Comparison of ENCODE assay signal across 1 cellular context in the genomic region with DNA sequence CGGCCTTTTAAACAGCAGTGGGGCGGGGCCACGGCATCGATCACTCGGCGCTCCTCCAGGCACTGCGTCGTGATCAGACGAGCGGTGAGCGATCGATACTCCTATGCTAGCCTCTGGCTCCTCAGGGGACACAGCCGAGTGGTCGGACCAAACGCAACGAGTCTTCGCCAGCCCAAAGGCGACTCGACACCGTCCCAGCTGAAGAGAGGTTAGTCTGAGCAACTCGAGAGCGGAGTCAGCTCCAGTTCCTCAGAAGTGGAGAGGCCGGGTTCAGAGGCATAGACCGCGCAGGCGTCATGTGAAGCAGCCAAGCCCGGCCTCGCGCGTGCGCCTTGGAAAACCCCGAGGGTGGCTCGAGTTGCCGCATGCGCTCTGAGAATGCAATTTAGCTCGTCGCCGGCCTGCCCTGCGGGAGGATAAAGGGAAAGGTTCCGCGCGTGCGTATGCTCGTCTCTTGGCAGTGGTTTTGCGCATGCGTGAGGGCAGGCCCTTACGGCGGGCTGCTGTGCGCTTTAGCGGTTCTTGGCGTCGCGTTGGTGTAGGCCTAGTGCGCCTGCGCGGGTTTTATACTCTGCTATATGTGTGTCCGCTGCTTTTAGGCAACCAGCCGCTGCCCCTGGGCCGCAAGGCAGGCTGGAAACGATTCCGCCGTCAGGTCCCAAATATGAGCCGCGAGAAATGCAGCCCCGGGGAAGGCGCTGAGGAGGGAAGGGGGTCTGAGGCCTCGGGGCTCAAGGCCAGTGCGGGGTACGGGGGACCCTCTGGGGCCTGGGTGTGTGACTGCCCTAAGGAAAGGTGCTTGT.
A peak's percentile ranks its signal among the peaks of the same experiment; 100 is the strongest.
TF ChIP-seq lines count a peak whose summit lies in the region.

A gene (plus strand): TSS at position 98 of the 803 bp plus-strand sequence. CDS start 6,598 bp downstream, outside the sequence.

TF ChIP-seq in HepG2, 621 proteins besides CTCF, POLR2A, EP300 and RAD21 (continued from another document and continues in another):
- TF ChIP-seq, protein P1, sequence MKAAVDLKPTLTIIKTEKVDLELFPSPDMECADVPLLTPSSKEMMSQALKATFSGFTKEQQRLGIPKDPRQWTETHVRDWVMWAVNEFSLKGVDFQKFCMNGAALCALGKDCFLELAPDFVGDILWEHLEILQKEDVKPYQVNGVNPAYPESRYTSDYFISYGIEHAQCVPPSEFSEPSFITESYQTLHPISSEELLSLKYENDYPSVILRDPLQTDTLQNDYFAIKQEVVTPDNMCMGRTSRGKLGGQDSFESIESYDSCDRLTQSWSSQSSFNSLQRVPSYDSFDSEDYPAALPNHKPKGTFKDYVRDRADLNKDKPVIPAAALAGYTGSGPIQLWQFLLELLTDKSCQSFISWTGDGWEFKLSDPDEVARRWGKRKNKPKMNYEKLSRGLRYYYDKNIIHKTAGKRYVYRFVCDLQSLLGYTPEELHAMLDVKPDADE (CRISPR knock-in tag; IDR thresholded peaks at IDR 0.05) = 0 out of 2 replicates have a peak, but pooled peaks have one; percentile 44
- no peak for TF ChIP-seq ZSCAN30 (CRISPR knock-in tag; IDR thresholded peaks at IDR 0.05)
- peak; percentile 58; the same call in 1 of the 2 replicates for TF ChIP-seq ZNF263 (CRISPR knock-in tag; IDR thresholded peaks at IDR 0.05)
- peak; percentile 89 for TF ChIP-seq SAP130 (CRISPR knock-in tag; IDR thresholded peaks at IDR 0.05; ENCODE audit: low read depth)
- TF ChIP-seq PLRG1 (conservative IDR thresholded peaks at IDR 0.05) = no peak
- TF ChIP-seq KAT8 (CRISPR knock-in tag; IDR thresholded peaks at IDR 0.05) = peak; percentile 95
- TF ChIP-seq, protein P2, sequence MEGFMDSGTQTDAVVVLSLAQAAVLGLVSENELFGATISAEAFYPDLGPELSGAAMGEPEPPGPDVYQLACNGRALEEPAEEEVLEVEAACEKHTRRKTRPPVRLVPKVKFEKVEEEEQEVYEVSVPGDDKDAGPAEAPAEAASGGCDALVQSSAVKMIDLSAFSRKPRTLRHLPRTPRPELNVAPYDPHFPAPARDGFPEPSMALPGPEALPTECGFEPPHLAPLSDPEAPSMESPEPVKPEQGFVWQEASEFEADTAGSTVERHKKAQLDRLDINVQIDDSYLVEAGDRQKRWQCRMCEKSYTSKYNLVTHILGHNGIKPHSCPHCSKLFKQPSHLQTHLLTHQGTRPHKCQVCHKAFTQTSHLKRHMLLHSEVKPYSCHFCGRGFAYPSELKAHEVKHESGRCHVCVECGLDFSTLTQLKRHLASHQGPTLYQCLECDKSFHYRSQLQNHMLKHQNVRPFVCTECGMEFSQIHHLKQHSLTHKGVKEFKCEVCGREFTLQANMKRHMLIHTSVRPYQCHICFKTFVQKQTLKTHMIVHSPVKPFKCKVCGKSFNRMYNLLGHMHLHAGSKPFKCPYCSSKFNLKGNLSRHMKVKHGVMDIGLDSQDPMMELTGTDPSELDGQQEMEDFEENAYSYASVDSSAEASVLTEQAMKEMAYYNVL (CRISPR knock-in tag; IDR thresholded peaks at IDR 0.05; ENCODE audit: borderline replicate concordance) = peak; percentile 57
- TF ChIP-seq, protein P3, sequence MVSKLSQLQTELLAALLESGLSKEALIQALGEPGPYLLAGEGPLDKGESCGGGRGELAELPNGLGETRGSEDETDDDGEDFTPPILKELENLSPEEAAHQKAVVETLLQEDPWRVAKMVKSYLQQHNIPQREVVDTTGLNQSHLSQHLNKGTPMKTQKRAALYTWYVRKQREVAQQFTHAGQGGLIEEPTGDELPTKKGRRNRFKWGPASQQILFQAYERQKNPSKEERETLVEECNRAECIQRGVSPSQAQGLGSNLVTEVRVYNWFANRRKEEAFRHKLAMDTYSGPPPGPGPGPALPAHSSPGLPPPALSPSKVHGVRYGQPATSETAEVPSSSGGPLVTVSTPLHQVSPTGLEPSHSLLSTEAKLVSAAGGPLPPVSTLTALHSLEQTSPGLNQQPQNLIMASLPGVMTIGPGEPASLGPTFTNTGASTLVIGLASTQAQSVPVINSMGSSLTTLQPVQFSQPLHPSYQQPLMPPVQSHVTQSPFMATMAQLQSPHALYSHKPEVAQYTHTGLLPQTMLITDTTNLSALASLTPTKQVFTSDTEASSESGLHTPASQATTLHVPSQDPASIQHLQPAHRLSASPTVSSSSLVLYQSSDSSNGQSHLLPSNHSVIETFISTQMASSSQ (IDR thresholded peaks at IDR 0.05; ENCODE audit: low read depth) = peak; percentile 48; the same call in 1 of the 2 replicates
- TF ChIP-seq, protein P3 (CRISPR knock-in tag; IDR thresholded peaks at IDR 0.05; ENCODE audit: borderline replicate concordance) = peak; percentile 80
- TF ChIP-seq, protein P4, sequence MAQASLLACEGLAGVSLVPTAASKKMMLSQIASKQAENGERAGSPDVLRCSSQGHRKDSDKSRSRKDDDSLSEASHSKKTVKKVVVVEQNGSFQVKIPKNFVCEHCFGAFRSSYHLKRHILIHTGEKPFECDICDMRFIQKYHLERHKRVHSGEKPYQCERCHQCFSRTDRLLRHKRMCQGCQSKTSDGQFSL (CRISPR knock-in tag; IDR thresholded peaks at IDR 0.05) = peak; percentile 39; the same call in 1 of the 2 replicates
- TF ChIP-seq, protein P5, sequence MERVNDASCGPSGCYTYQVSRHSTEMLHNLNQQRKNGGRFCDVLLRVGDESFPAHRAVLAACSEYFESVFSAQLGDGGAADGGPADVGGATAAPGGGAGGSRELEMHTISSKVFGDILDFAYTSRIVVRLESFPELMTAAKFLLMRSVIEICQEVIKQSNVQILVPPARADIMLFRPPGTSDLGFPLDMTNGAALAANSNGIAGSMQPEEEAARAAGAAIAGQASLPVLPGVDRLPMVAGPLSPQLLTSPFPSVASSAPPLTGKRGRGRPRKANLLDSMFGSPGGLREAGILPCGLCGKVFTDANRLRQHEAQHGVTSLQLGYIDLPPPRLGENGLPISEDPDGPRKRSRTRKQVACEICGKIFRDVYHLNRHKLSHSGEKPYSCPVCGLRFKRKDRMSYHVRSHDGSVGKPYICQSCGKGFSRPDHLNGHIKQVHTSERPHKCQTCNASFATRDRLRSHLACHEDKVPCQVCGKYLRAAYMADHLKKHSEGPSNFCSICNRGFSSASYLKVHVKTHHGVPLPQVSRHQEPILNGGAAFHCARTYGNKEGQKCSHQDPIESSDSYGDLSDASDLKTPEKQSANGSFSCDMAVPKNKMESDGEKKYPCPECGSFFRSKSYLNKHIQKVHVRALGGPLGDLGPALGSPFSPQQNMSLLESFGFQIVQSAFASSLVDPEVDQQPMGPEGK (CRISPR knock-in tag; IDR thresholded peaks at IDR 0.05) = peak; percentile 50
- peak; percentile 85 for TF ChIP-seq ZSCAN21 (CRISPR knock-in tag; IDR thresholded peaks at IDR 0.05; ENCODE audit: borderline replicate concordance)
- TF ChIP-seq PAF1 (CRISPR knock-in tag; IDR thresholded peaks at IDR 0.05) = no peak
- TF ChIP-seq FOXK1 (CRISPR knock-in tag; IDR thresholded peaks at IDR 0.05; ENCODE audit: borderline replicate concordance, low read depth) = peak; percentile 92
- TF ChIP-seq, protein P6, sequence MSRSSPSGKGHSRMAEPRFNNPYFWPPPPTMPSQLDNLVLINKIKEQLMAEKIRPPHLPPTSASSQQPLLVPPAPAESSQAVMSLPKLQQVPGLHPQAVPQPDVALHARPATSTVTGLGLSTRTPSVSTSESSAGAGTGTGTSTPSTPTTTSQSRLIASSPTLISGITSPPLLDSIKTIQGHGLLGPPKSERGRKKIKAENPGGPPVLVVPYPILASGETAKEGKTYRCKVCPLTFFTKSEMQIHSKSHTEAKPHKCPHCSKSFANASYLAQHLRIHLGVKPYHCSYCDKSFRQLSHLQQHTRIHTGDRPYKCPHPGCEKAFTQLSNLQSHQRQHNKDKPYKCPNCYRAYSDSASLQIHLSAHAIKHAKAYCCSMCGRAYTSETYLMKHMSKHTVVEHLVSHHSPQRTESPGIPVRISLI (CRISPR knock-in tag; IDR thresholded peaks at IDR 0.05; ENCODE audit: borderline replicate concordance) = no peak; the same call in 1 of the 2 replicates
- TF ChIP-seq SIN3A (IDR thresholded peaks at IDR 0.05; ENCODE audit: borderline replicate concordance, low read depth, low read length) = peak; percentile 77
- no peak for TF ChIP-seq GPN1 (CRISPR knock-in tag; IDR thresholded peaks at IDR 0.05; ENCODE audit: borderline replicate concordance)
- TF ChIP-seq, protein P7, sequence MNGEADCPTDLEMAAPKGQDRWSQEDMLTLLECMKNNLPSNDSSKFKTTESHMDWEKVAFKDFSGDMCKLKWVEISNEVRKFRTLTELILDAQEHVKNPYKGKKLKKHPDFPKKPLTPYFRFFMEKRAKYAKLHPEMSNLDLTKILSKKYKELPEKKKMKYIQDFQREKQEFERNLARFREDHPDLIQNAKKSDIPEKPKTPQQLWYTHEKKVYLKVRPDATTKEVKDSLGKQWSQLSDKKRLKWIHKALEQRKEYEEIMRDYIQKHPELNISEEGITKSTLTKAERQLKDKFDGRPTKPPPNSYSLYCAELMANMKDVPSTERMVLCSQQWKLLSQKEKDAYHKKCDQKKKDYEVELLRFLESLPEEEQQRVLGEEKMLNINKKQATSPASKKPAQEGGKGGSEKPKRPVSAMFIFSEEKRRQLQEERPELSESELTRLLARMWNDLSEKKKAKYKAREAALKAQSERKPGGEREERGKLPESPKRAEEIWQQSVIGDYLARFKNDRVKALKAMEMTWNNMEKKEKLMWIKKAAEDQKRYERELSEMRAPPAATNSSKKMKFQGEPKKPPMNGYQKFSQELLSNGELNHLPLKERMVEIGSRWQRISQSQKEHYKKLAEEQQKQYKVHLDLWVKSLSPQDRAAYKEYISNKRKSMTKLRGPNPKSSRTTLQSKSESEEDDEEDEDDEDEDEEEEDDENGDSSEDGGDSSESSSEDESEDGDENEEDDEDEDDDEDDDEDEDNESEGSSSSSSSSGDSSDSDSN (CRISPR knock-in tag; IDR thresholded peaks at IDR 0.05) = peak; percentile 75
- TF ChIP-seq, protein P8, sequence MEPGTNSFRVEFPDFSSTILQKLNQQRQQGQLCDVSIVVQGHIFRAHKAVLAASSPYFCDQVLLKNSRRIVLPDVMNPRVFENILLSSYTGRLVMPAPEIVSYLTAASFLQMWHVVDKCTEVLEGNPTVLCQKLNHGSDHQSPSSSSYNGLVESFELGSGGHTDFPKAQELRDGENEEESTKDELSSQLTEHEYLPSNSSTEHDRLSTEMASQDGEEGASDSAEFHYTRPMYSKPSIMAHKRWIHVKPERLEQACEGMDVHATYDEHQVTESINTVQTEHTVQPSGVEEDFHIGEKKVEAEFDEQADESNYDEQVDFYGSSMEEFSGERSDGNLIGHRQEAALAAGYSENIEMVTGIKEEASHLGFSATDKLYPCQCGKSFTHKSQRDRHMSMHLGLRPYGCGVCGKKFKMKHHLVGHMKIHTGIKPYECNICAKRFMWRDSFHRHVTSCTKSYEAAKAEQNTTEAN (CRISPR knock-in tag; conservative IDR thresholded peaks at IDR 0.05) = peak; percentile 45; the same call in 1 of the 2 replicates
- 0 out of 2 replicates have a peak, but pooled peaks have one; percentile 68 for TF ChIP-seq NFE2L1 (CRISPR knock-in tag; IDR thresholded peaks at IDR 0.05; ENCODE audit: borderline replicate concordance)
- TF ChIP-seq PHF20 (CRISPR knock-in tag; IDR thresholded peaks at IDR 0.05) = peak; percentile 87
- TF ChIP-seq, protein P9, sequence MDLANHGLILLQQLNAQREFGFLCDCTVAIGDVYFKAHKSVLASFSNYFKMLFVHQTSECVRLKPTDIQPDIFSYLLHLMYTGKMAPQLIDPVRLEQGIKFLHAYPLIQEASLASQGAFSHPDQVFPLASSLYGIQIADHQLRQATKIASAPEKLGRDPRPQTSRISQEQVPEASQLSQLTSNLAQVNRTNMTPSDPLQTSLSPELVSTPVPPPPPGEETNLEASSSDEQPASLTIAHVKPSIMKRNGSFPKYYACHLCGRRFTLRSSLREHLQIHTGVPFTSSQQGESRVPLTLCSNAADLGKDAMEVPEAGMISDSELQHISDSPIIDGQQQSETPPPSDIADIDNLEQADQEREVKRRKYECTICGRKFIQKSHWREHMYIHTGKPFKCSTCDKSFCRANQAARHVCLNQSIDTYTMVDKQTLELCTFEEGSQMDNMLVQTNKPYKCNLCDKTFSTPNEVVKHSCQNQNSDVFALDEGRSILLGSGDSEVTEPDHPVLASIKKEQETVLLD (CRISPR knock-in tag; IDR thresholded peaks at IDR 0.05; ENCODE audit: low read depth) = no peak
- TF ChIP-seq ZNF713 (CRISPR knock-in tag; IDR thresholded peaks at IDR 0.05) = no peak
- peak; percentile 93 for TF ChIP-seq ZNF749 (CRISPR knock-in tag; IDR thresholded peaks at IDR 0.05; ENCODE audit: borderline replicate concordance)
- TF ChIP-seq ZNF782 (CRISPR knock-in tag; IDR thresholded peaks at IDR 0.05; ENCODE audit: borderline replicate concordance) = peak; percentile 76; the same call in 1 of the 2 replicates
- TF ChIP-seq, protein P10, sequence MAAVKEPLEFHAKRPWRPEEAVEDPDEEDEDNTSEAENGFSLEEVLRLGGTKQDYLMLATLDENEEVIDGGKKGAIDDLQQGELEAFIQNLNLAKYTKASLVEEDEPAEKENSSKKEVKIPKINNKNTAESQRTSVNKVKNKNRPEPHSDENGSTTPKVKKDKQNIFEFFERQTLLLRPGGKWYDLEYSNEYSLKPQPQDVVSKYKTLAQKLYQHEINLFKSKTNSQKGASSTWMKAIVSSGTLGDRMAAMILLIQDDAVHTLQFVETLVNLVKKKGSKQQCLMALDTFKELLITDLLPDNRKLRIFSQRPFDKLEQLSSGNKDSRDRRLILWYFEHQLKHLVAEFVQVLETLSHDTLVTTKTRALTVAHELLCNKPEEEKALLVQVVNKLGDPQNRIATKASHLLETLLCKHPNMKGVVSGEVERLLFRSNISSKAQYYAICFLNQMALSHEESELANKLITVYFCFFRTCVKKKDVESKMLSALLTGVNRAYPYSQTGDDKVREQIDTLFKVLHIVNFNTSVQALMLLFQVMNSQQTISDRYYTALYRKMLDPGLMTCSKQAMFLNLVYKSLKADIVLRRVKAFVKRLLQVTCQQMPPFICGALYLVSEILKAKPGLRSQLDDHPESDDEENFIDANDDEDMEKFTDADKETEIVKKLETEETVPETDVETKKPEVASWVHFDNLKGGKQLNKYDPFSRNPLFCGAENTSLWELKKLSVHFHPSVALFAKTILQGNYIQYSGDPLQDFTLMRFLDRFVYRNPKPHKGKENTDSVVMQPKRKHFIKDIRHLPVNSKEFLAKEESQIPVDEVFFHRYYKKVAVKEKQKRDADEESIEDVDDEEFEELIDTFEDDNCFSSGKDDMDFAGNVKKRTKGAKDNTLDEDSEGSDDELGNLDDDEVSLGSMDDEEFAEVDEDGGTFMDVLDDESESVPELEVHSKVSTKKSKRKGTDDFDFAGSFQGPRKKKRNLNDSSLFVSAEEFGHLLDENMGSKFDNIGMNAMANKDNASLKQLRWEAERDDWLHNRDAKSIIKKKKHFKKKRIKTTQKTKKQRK (IDR thresholded peaks at IDR 0.05; ENCODE audit: low read length) = no peak; the same call in 1 of the 2 replicates
- TF ChIP-seq, protein P11, sequence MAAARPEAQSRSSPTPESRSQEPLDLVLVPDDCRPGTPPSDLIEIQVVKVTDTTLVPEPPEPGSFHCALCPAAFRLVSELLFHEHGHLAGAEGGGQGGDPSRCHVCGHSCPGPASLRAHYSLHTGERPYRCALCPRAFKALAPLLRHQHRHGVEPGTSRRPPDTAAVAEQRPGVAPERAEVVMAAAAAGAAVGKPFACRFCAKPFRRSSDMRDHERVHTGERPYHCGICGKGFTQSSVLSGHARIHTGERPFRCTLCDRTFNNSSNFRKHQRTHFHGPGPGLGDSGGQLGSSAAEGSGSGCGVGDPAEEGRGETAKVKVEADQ (CRISPR knock-in tag; IDR thresholded peaks at IDR 0.05; ENCODE audit: borderline replicate concordance) = peak; percentile 97
